26 cellular contexts compared by ENCODE assay signal in genomic region chr12:131049569-131050339, GRCh38.
DNase-seq lines count a peak whose midpoint lies in the region; ATAC-seq and TF ChIP-seq lines count a peak whose summit lies in the region.
"Had no signal": no experiment of that assay in that cellular context is flagged by ENCODE, and none has a peak within 500 bp of the region (broad histone marks: within the 10 kb centered on the region; RNA-seq: fewer than 3 reads in every experiment).

No MANE protein-coding gene starts in this region.

- H3K36me3 ChIP-seq in HEK293 (ENCODE audit: control insufficient read depth in 2 of 2, insufficient read depth in 1 of 2, low read length in 2 of 2) = no peaks in the 10 kb centered on the region
- H3K36me3 ChIP-seq in lower lobe of right lung = no peaks in the 10 kb centered on the region
- no peaks in the 10 kb centered on the region for H3K36me3 ChIP-seq in skeletal muscle tissue (ENCODE audit: control insufficient read depth in 3 of 3, insufficient read depth in 3 of 3, low read length in 3 of 3)
- H3K36me3 ChIP-seq: adrenal gland, brain microvascular endothelial cell had no signal

- no peaks in the 10 kb centered on the region for H3K36me3 Mint-ChIP-seq in chondrocyte (ENCODE audit: low read depth)

- no peaks in the 10 kb centered on the region for H3K9me3 ChIP-seq in HEK293 (ENCODE audit: control insufficient read depth, insufficient read depth, low read depth, low read length)
- H3K9me3 ChIP-seq in lower lobe of right lung = no peaks in the 10 kb centered on the region
- H3K9me3 ChIP-seq in skeletal muscle tissue (ENCODE audit: control insufficient read depth in 3 of 3, low read length in 3 of 3) = no peaks in the 10 kb centered on the region
- H3K9me3 ChIP-seq: adrenal gland had no signal

- no peaks in the 10 kb centered on the region for H3K9me3 Mint-ChIP-seq in chondrocyte (ENCODE audit: low read depth)
- H3K9me3 Mint-ChIP-seq: activated CD4-positive, alpha-beta T cell treated with anti-CD3 and anti-CD28 coated beads, Interleukin-2, amount 10 ng/mL, durations not matched to agents 7 days and 5 days; T-helper 2 cell treated with Interferon-gamma antibody and Interleukin-4, amounts not matched to agents 5 μg/mL and 100 μg/mL, for 36 hours had no signal

- intact Hi-C loops in lower lobe of right lung (cut with DNase I) = no loop called here

- CTCF ChIA-PET in HEK293 (lab: Yijun Ruan, JAX) = no interaction called here

- POLR2A ChIA-PET in HEK293 (lab: Yijun Ruan, JAX) = no interaction called here

- TF ChIP-seq CTCF in HEK293 (tag by site-specific recombination; IDR thresholded peaks at IDR 0.05) (no peak), lower lobe of right lung (IDR thresholded peaks at IDR 0.05) (no peak), GM20000 (IDR thresholded peaks at IDR 0.05; ENCODE audit: extremely low read depth, missing control alignments) (no peak), chondrocyte (IDR thresholded peaks at IDR 0.05) (no peak)

- no peaks in the 10 kb centered on the region for H3K4me1 Mint-ChIP-seq in chondrocyte (ENCODE audit: low read depth)
- H3K4me1 Mint-ChIP-seq: activated CD4-positive, alpha-beta T cell treated with anti-CD3 and anti-CD28 coated beads, Interleukin-2, amount 10 ng/mL, durations not matched to agents 7 days and 5 days had no signal

- H3K27ac ChIP-seq in HEK293 (ENCODE audit: extremely low read depth, low read depth, low read length) (no peak overlapping the region), lower lobe of right lung (peak overlapping the region; percentile 11), skeletal muscle tissue (ENCODE audit: low read depth, low read length) (peak overlapping the region; percentile 62)
- H3K27ac ChIP-seq: adrenal gland, brain microvascular endothelial cell, foreskin keratinocyte, HL-60, RWPE1, VCaP had no signal

- H3K4me3 Mint-ChIP-seq in chondrocyte (ENCODE audit: unreplicated experiment) = no peak overlapping the region
- H3K4me3 Mint-ChIP-seq: activated CD4-positive, alpha-beta T cell treated with anti-CD3 and anti-CD28 coated beads, Interleukin-2, amount 10 ng/mL, durations not matched to agents 7 days and 5 days; T-helper 2 cell treated with Interferon-gamma antibody and Interleukin-4, amounts not matched to agents 5 μg/mL and 100 μg/mL, for 36 hours had no signal

- ATAC-seq in lower lobe of right lung = no peak
- no peak for ATAC-seq in GM21786 (IDR thresholded peaks at IDR 0.05; ENCODE audit: unreplicated experiment)
- ATAC-seq: esophagus mucosa, foreskin keratinocyte, GM12878, HCT116 had no signal

- no peaks in the 10 kb centered on the region for H3K27me3 ChIP-seq in lower lobe of right lung (ENCODE audit: low read depth)
- peaks cover 0 to 4% (median 0%) of the 10 kb centered on the region in 3 donors for H3K27me3 ChIP-seq in skeletal muscle tissue (ENCODE audit: control insufficient read depth in 3 of 3, insufficient read depth in 3 of 3, low read length in 3 of 3)
- H3K27me3 ChIP-seq: adrenal gland, brain microvascular endothelial cell, foreskin keratinocyte had no signal

- peak; percentile 9 for DNase-seq in glomerular endothelial cell (ENCODE audit: extremely low read depth, low read depth, low spot score)
- DNase-seq in lower lobe of right lung = no peak
- no peak for DNase-seq in activated CD4-positive, CD25-positive, alpha-beta regulatory T cell (lab: John Stamatoyannopoulos, UW)
- no peak for DNase-seq in GM20000 (ENCODE audit: low spot score)
- no peak for DNase-seq in chondrocyte (ENCODE audit: low spot score)
- DNase-seq: activated CD4-positive, alpha-beta T cell treated with anti-CD3 and anti-CD28 coated beads, Interleukin-2, amount 10 ng/mL, durations not matched to agents 7 days and 5 days; activated naive CD4-positive, alpha-beta T cell; activated T-cell treated with anti-CD3 and anti-CD28 coated beads, Interleukin-2, amount 50 U/mL, for 48 hours; adrenal gland; brain microvascular endothelial cell; Calu3; foreskin keratinocyte; mesendoderm; NCI-H1048; NCI-H1694 treated with DMSO at 0.1 percent for 48 hours; NCI-H69 had no signal

- no peak overlapping the region for H3K9ac ChIP-seq in skeletal muscle tissue (ENCODE audit: low read depth in 1 of 3, low read length in 3 of 3)

- H3K27me3 Mint-ChIP-seq in chondrocyte (ENCODE audit: low read depth) = peaks cover 22% of the 10 kb centered on the region

- no peak overlapping the region for H3K27ac Mint-ChIP-seq in chondrocyte (ENCODE audit: unreplicated experiment)
- H3K27ac Mint-ChIP-seq: activated CD4-positive, alpha-beta T cell treated with anti-CD3 and anti-CD28 coated beads, Interleukin-2, amount 10 ng/mL, durations not matched to agents 7 days and 5 days; T-helper 2 cell treated with Interferon-gamma antibody and Interleukin-4, amounts not matched to agents 5 μg/mL and 100 μg/mL, for 36 hours had no signal

- H3K4me1 ChIP-seq in HEK293 (ENCODE audit: control insufficient read depth, insufficient read depth, low read length) (no peaks in the 10 kb centered on the region), lower lobe of right lung (no peaks in the 10 kb centered on the region), skeletal muscle tissue (ENCODE audit: control insufficient read depth in 3 of 3, insufficient read depth in 3 of 3, low read length in 3 of 3) (peaks cover 14 to 33% (median 17%) of the 10 kb centered on the region in 3 donors)
- H3K4me1 ChIP-seq: adrenal gland, foreskin keratinocyte had no signal

- H3K4me3 ChIP-seq in HEK293 (ENCODE audit: low read depth, low read length) (no peak overlapping the region), lower lobe of right lung (no peak overlapping the region), skeletal muscle tissue (ENCODE audit: low read length in 3 of 3) (no peak overlapping the region)
- H3K4me3 ChIP-seq: adrenal gland, GM12878 had no signal

TF ChIP-seq in HEK293, 187 proteins besides CTCF, POLR2A, EP300 and RAD21:
- TF ChIP-seq ZNF549 (tag by site-specific recombination; IDR thresholded peaks at IDR 0.05) (no peak), ZNF513 (tag by site-specific recombination; IDR thresholded peaks at IDR 0.05) (peak; percentile 79)
